ENCODE assay signal across 1 cellular context in genomic region chr2:186543561-186544131, GRCh38.
TF ChIP-seq lines count a peak whose summit lies in the region.

No MANE protein-coding gene starts in this region.

TF ChIP-seq in HepG2, 621 proteins besides CTCF, POLR2A, EP300 and RAD21 (continued from another document):
- no peak for TF ChIP-seq ZNF280D (CRISPR knock-in tag; IDR thresholded peaks at IDR 0.05)
- TF ChIP-seq ZMYM2 (CRISPR knock-in tag; IDR thresholded peaks at IDR 0.05): no peak
- no peak for TF ChIP-seq ZSCAN31 (CRISPR knock-in tag; IDR thresholded peaks at IDR 0.05; ENCODE audit: low read depth)
